Comparison of ENCODE assay signal across 1 cellular context in genomic region chr19:43783636-43784035, GRCh38.
A peak's percentile ranks its signal among the peaks of the same experiment; 100 is the strongest.
TF ChIP-seq lines count a peak whose summit lies in the region.

No MANE protein-coding gene starts in this region.

TF ChIP-seq in HEK293, 187 proteins besides CTCF, POLR2A, EP300 and RAD21 (continued from another document):
- no peak for TF ChIP-seq ZNF280D (tag by site-specific recombination; IDR thresholded peaks at IDR 0.05)
- no peak for TF ChIP-seq EGR2 (tag by site-specific recombination; IDR thresholded peaks at IDR 0.05; ENCODE audit: low read depth)
- TF ChIP-seq ZNF157 (tag by site-specific recombination; IDR thresholded peaks at IDR 0.05): 0 out of 2 replicates have a peak, but pooled peaks have one; percentile 32
- TF ChIP-seq ZSCAN4 (tag by site-specific recombination; IDR thresholded peaks at IDR 0.05): no peak
- no peak for TF ChIP-seq ZNF10 (tag by site-specific recombination; IDR thresholded peaks at IDR 0.05)
- no peak for TF ChIP-seq TCF7L2 (IDR thresholded peaks at IDR 0.05; ENCODE audit: borderline replicate concordance, low read depth, low read length)
- peak; percentile 80; the same call in 1 of the 2 replicates for TF ChIP-seq ZNF521 (tag by site-specific recombination; IDR thresholded peaks at IDR 0.05)
- TF ChIP-seq AEBP2 (tag by site-specific recombination; IDR thresholded peaks at IDR 0.05; ENCODE audit: borderline replicate concordance): no peak
- no peak for TF ChIP-seq ZNF639 (tag by site-specific recombination; IDR thresholded peaks at IDR 0.05)
- no peak for TF ChIP-seq ZNF529 (tag by site-specific recombination; IDR thresholded peaks at IDR 0.05; ENCODE audit: insufficient replicate concordance)
- TF ChIP-seq ZNF112 (tag by site-specific recombination; IDR thresholded peaks at IDR 0.05): 0 out of 2 replicates have a peak, but pooled peaks have one; percentile 38
- TF ChIP-seq ZNF571 (tag by site-specific recombination; IDR thresholded peaks at IDR 0.05): peak; percentile 59; the same call in 1 of the 2 replicates
- no peak for TF ChIP-seq ZNF777 (tag by site-specific recombination; IDR thresholded peaks at IDR 0.05; ENCODE audit: borderline replicate concordance)
- TF ChIP-seq OSR2 (tag by site-specific recombination; IDR thresholded peaks at IDR 0.05): no peak
- peak; percentile 30; the same call in 1 of the 2 replicates for TF ChIP-seq ZNF621 (tag by site-specific recombination; IDR thresholded peaks at IDR 0.05)
- no peak for TF ChIP-seq ZNF18 (tag by site-specific recombination; IDR thresholded peaks at IDR 0.05)
- TF ChIP-seq ZBTB6 (tag by site-specific recombination; IDR thresholded peaks at IDR 0.05): no peak
- no peak for TF ChIP-seq ZNF292 (tag by site-specific recombination; IDR thresholded peaks at IDR 0.05; ENCODE audit: borderline replicate concordance, low read depth)
- TF ChIP-seq ZNF114 (tag by site-specific recombination; IDR thresholded peaks at IDR 0.05): 0 out of 2 replicates have a peak, but pooled peaks have one; percentile 46
- no peak for TF ChIP-seq ZBTB10 (tag by site-specific recombination; IDR thresholded peaks at IDR 0.05)
- TF ChIP-seq ZNF548 (tag by site-specific recombination; IDR thresholded peaks at IDR 0.05): peak; percentile 15; the same call in 1 of the 2 replicates
- no peak for TF ChIP-seq PRDM2 (tag by site-specific recombination; IDR thresholded peaks at IDR 0.05; ENCODE audit: borderline replicate concordance)
- TF ChIP-seq HOXC10 (CRISPR knock-in tag; IDR thresholded peaks at IDR 0.05): no peak
- TF ChIP-seq ZNF416 (tag by site-specific recombination; IDR thresholded peaks at IDR 0.05): 0 out of 2 replicates have a peak, but pooled peaks have one; percentile 49
- TF ChIP-seq ZNF624 (tag by site-specific recombination; IDR thresholded peaks at IDR 0.05): 0 out of 2 replicates have a peak, but pooled peaks have one; percentile 33
- TF ChIP-seq ZNF558 (tag by site-specific recombination; IDR thresholded peaks at IDR 0.05): no peak
- peak; percentile 39 for TF ChIP-seq ZNF366 (tag by site-specific recombination; conservative IDR thresholded peaks at IDR 0.05)
- TF ChIP-seq ZNF513 (tag by site-specific recombination; IDR thresholded peaks at IDR 0.05): no peak
- TF ChIP-seq MYNN (tag by site-specific recombination; IDR thresholded peaks at IDR 0.05; ENCODE audit: borderline replicate concordance): no peak
- no peak for TF ChIP-seq ZNF221 (tag by site-specific recombination; IDR thresholded peaks at IDR 0.05; ENCODE audit: borderline replicate concordance)
